ENCODE assay signal across 22 cellular contexts in genomic region chr2:11805920-11806319, GRCh38. TPM values are rescaled to one million over a fixed set of nuclear protein-coding genes. Genes with fewer than 3 reads are reported as not detected.
DNase-seq lines count a peak whose midpoint lies in the region; ATAC-seq and TF ChIP-seq lines count a peak whose summit lies in the region.
"Had no signal": no experiment of that assay in that cellular context is flagged by ENCODE, and none has a peak within 500 bp of the region (broad histone marks: within the 10 kb centered on the region; RNA-seq: fewer than 3 reads in every experiment).

No MANE protein-coding gene starts in this region.

- no peak overlapping the region for H3K4me3 Mint-ChIP-seq in nephron progenitor cell
- H3K4me3 Mint-ChIP-seq: B cell, CD14-positive monocyte had no signal

- H3K4me1 Mint-ChIP-seq in nephron progenitor cell: no peaks in the 10 kb centered on the region
- H3K4me1 Mint-ChIP-seq: B cell, CD14-positive monocyte had no signal

- no peak overlapping the region for H3K27ac ChIP-seq in right atrium auricular region
- no peak overlapping the region for H3K27ac ChIP-seq in heart left ventricle
- no peak overlapping the region for H3K27ac ChIP-seq in coronary artery
- H3K27ac ChIP-seq in vagina: no peak overlapping the region
- H3K27ac ChIP-seq: A549 had no signal

- TF ChIP-seq CTCF in right atrium auricular region (IDR thresholded peaks at IDR 0.05): no peak
- TF ChIP-seq CTCF in heart left ventricle (IDR thresholded peaks at IDR 0.05): no peak
- no peak for TF ChIP-seq CTCF in coronary artery (IDR thresholded peaks at IDR 0.05)
- TF ChIP-seq CTCF in nephron progenitor cell (IDR thresholded peaks at IDR 0.05): no peak
- TF ChIP-seq CTCF in vagina (IDR thresholded peaks at IDR 0.05): no peak

- H3K4me1 ChIP-seq in right atrium auricular region (no peaks in the 10 kb centered on the region), heart left ventricle (peaks cover 0 to 21% (median 6%) of the 10 kb centered on the region in 12 donors), vagina (no peaks in the 10 kb centered on the region)
- H3K4me1 ChIP-seq: A549 had no signal

- intact Hi-C loops in heart left ventricle (cut with DNase I) (no loop called here), vagina (cut with DNase I) (no loop called here)

- H3K36me3 ChIP-seq in right atrium auricular region: peaks cover 53% of the 10 kb centered on the region
- H3K36me3 ChIP-seq in heart left ventricle: peaks cover 0 to 96% (median 63%) of the 10 kb centered on the region in 9 donors
- peaks cover 0 to 48% of the 10 kb centered on the region in 2 donors for H3K36me3 ChIP-seq in vagina

- no peak overlapping the region for H3K4me3 ChIP-seq in right atrium auricular region
- H3K4me3 ChIP-seq in heart left ventricle: no peak overlapping the region
- no peak overlapping the region for H3K4me3 ChIP-seq in coronary artery
- no peak overlapping the region for H3K4me3 ChIP-seq in vagina
- H3K4me3 ChIP-seq: A549 had no signal

- TF ChIP-seq POLR2A in heart left ventricle (IDR thresholded peaks at IDR 0.05) (no peak), vagina (IDR thresholded peaks at IDR 0.05) (no peak)

- peak overlapping the region; percentile 34 for H3K27ac Mint-ChIP-seq in nephron progenitor cell
- H3K27ac Mint-ChIP-seq: B cell, CD14-positive monocyte had no signal

- H3K9me3 ChIP-seq in right atrium auricular region (no peaks in the 10 kb centered on the region), heart left ventricle (no peaks in the 10 kb centered on the region), vagina (no peaks in the 10 kb centered on the region)
- H3K9me3 ChIP-seq: A549 had no signal

- H3K9me3 Mint-ChIP-seq in nephron progenitor cell: no peaks in the 10 kb centered on the region
- H3K9me3 Mint-ChIP-seq: CD14-positive monocyte had no signal

- H3K27me3 Mint-ChIP-seq in nephron progenitor cell (ENCODE audit: low read depth, poor library complexity): no peaks in the 10 kb centered on the region
- H3K27me3 Mint-ChIP-seq: B cell had no signal

- peaks cover 93% of the 10 kb centered on the region for H3K36me3 Mint-ChIP-seq in nephron progenitor cell (ENCODE audit: low read depth)

- no peak for ATAC-seq in heart left ventricle
- ATAC-seq: A549, HCT116 had no signal

- WGBS in heart left ventricle, 4 donors: 90 to 95% (median 93%) methylated on average over 6 of the region's 6 CpGs

- H3K27me3 ChIP-seq in right atrium auricular region (no peaks in the 10 kb centered on the region), heart left ventricle (no peaks in the 10 kb centered on the region), vagina (no peaks in the 10 kb centered on the region)

- DNase-seq in right atrium auricular region (ENCODE audit: low spot score): peak; percentile 13
- no peak for DNase-seq in heart left ventricle
- DNase-seq in coronary artery (ENCODE audit: low spot score): peak; percentile 36
- no peak for DNase-seq in nephron progenitor cell
- DNase-seq in vagina (ENCODE audit: extremely low spot score in 2 of 2): peak; percentile 37 to 46
- DNase-seq in NCI-H1694 treated with DMSO at 0.1 percent for 48 hours (lab: John Stamatoyannopoulos, UW): no peak
- no peak for DNase-seq in NCI-H187 (lab: John Stamatoyannopoulos, UW)
- no peak for DNase-seq in RKO (ENCODE audit: low spot score)
- DNase-seq: EL, GF-D8, GOT3, KG1, NCI-H1092 treated with DMSO at 0.1 percent for 48 hours, NCI-H1436 treated with DMSO at 0.1 percent for 48 hours, NCI-H2029 treated with DMSO at 0.1 percent for 48 hours, NCI-H2171 treated with DMSO at 0.1 percent for 48 hours, NCI-H526 treated with DMSO at 0.1 percent for 48 hours, Right ventricle myocardium superior had no signal

RNA-seq across cellular contexts. Expression of gene LPIN1, which starts 59.5 kb away (rescaled TPM):
- 10 to 100 TPM; 21.0 to 27.4 TPM for total RNA-seq in right atrium auricular region
- 10 to 100 TPM; 24.3 to 54.8 (median 43.8) TPM for total RNA-seq in heart left ventricle
- 10 to 100 TPM; 15.0 to 57.1 TPM for polyA plus RNA-seq in heart left ventricle
- 67.5 TPM for total RNA-seq in vagina

Comparison
In these comparisons a context has a peak if more than half of its experiments do, and no peak if none do; other contexts are left out.
1. DNase-seq: peak in right atrium auricular region (single experiment), coronary artery (single experiment) and vagina (2 of 2); none in heart left ventricle (0 of 5), nephron progenitor cell (single experiment), NCI-H1694 treated with DMSO at 0.1 percent for 48 hours (single experiment), NCI-H187 (0 of 2) and RKO (single experiment).